ENCODE assay signal across 6 cellular contexts in the genomic region with DNA sequence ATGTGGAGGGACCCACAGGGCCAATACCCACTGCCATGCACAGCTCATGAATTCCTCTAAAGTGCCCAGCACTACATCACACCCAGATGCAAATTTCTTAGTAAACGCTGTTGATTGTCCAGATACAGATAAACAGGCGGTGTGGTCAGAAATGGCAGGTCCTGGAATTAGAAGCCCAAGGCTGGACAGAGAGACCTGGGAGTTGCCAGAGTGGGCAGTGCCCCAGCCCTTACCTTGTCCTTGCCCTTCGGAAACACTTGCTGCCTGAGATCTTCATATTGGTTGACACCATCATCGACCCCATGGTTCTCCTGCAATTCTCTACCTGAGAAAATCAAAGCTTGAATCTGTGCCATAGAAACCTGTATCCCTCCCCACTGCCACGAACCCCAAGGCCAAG.
"Had no signal": no experiment of that assay in that cellular context is flagged by ENCODE, and none has a peak within 500 bp of the region (broad histone marks: within the 10 kb centered on the region; RNA-seq: fewer than 3 reads in every experiment).

No MANE protein-coding gene starts in this region.

- H2AFZ ChIP-seq: GM23248 had no signal

- H3K4me3 ChIP-seq: GM23248, K562 had no signal

- DNase-seq: GM23248, GOT3, H7, HCEC 1CT, IMR-90 had no signal

- H3K27ac ChIP-seq: GM23248 had no signal

- H3K9ac ChIP-seq: GM23248 had no signal
